In the genomic region with DNA sequence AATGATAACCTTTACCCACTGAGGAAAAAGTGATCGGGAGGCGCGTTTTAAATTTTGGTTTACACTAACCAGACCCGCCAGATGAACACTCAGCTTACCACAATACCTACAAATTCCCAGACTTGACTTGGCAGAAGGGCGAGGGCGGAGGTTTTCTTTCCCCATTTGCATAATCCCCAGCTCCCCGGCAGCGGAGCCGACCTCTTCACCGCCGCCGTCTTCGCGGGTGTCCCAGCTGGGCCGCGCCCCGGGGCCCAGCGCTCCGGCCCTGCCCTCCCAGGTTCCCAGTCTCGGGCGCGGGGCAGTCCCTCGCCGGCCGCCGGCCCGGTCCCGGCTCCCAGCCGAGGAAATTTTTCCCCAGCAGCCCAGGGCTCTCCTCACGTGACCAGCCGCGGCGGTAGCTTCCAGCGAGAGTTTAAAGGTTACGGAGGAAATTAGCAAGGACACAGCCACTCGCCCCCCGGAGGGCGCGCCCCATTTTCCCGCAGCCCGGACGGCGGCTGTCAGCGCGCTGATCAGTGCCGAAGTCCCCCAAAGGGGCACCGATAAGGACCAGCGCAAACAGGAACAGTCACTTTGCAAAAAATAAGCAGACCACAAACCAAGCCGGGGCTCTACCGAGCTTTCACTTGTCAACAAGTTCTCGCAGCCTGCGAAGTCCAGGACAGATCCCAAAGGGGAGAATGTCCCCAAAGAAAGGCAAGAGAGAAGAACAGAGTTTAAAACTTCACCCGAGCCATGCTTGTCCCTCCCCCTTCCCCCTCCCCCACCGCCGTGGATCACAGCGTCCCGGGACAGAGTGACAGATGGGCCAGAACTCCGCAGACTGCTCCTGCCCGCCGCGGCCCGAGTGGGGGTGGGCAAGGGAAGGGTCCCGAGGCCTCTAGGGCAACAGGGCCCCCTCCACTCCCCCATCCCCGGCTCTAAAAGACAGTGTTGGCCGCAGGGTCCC, we compare ENCODE assay signal across 7 cellular contexts. TPM values are rescaled to one million over a fixed set of nuclear protein-coding genes. Genes with fewer than 3 reads are reported as not detected.
DNase-seq lines count a peak whose midpoint lies in the region; ATAC-seq, FAIRE-seq and TF ChIP-seq lines count a peak whose summit lies in the region.

No MANE protein-coding gene starts in this region.

- CTCF ChIA-PET in activated CD8-positive, alpha-beta T cell treated with anti-CD3 and anti-CD28 coated beads, Interleukin-2, amount 10 ng/mL, durations not matched to agents 7 days and 5 days (lab: Charles Lee), result interaction anchor here (0.6 to 6.0 kb wide), 12 partner anchors 13 to 579 kb away, joined by 3 to 60 read pairs (median 4); no protein-coding TSS in a partner anchor

- no peaks in the 10 kb centered on the region for H3K79me1 ChIP-seq in mesendoderm (ENCODE audit: low read length)

- peak; percentile 27 for ATAC-seq in HG02571 (IDR thresholded peaks at IDR 0.05; ENCODE audit: unreplicated experiment)
- peak; percentile 23 for ATAC-seq in activated CD8-positive, alpha-beta T cell treated with anti-CD3 and anti-CD28 coated beads, Interleukin-2, amount 10 ng/mL, durations not matched to agents 7 days and 5 days

- peak; percentile 69 for FAIRE-seq in GM12892 (lab: Jason Lieb, UNC)

- H3K27me3 ChIP-seq in effector memory CD4-positive, alpha-beta T cell (replicated peaks; ENCODE audit: control insufficient read depth, insufficient read depth, low read length, poor library complexity, severe bottlenecking), result no peaks in the 10 kb centered on the region
- peaks cover 25% of the 10 kb centered on the region for H3K27me3 ChIP-seq in mesendoderm (ENCODE audit: insufficient read depth, low read length, poor library complexity)

- H3K23ac ChIP-seq in mesendoderm (ENCODE audit: low read length), result no peak overlapping the region

- TF ChIP-seq POLR2A in GM12892 (IDR thresholded peaks at IDR 0.05; ENCODE audit: low read depth, low read length), result no peak

- H2BK15ac ChIP-seq in mesendoderm (replicated peaks; ENCODE audit: low read depth), result no peak overlapping the region

- peak overlapping the region; percentile 92 for H3K4me3 ChIP-seq in effector memory CD4-positive, alpha-beta T cell (ENCODE audit: insufficient read depth, low read depth, low read length, poor library complexity, severe bottlenecking)
- peak overlapping the region; percentile 45 for H3K4me3 ChIP-seq in mesendoderm (ENCODE audit: low read length)

- no peaks in the 10 kb centered on the region for H3K9me3 ChIP-seq in effector memory CD4-positive, alpha-beta T cell (ENCODE audit: control insufficient read depth, low read length)

- H3K27ac ChIP-seq in effector memory CD4-positive, alpha-beta T cell (ENCODE audit: insufficient read depth, low read length, poor library complexity, severe bottlenecking), result peak overlapping the region; percentile 59
- H3K27ac ChIP-seq in mesendoderm (ENCODE audit: low read depth, low read length), result no peak overlapping the region

- peak; percentile 34 for DNase-seq in GM12892 (ENCODE audit: insufficient read length)
- peak; percentile 53 for DNase-seq in NCI-H2196 (lab: John Stamatoyannopoulos, UW; ENCODE audit: unreplicated experiment)
- DNase-seq in activated CD8-positive, alpha-beta T cell treated with anti-CD3 and anti-CD28 coated beads, Interleukin-2, amount 10 ng/mL, durations not matched to agents 7 days and 5 days, result peak; percentile 65
- peak; percentile 25 to 46 (median 45) for DNase-seq in effector memory CD4-positive, alpha-beta T cell
- peak; percentile 58 for DNase-seq in mesendoderm
- peak; percentile 20 to 42 for DNase-seq in stimulated activated CD8-positive, alpha-beta memory T cell treated with anti-CD3 and anti-CD28 coated beads, Interleukin-2, amount 100 ng/mL, for 1 hour (ENCODE audit: low read depth in 2 of 2)

- H3K4me2 ChIP-seq in mesendoderm (ENCODE audit: low read length), result peak overlapping the region; percentile 44

- H3K9ac ChIP-seq in mesendoderm (ENCODE audit: low read length), result peak overlapping the region; percentile 56

- peaks cover 4% of the 10 kb centered on the region for H3K36me3 Mint-ChIP-seq in activated CD8-positive, alpha-beta T cell treated with anti-CD3 and anti-CD28 coated beads, Interleukin-2, amount 10 ng/mL, durations not matched to agents 7 days and 5 days (ENCODE audit: low read depth)

- H3K27me3 Mint-ChIP-seq in activated CD8-positive, alpha-beta T cell treated with anti-CD3 and anti-CD28 coated beads, Interleukin-2, amount 10 ng/mL, durations not matched to agents 7 days and 5 days (ENCODE audit: low read depth), result peaks cover 11% of the 10 kb centered on the region

- H4K8ac ChIP-seq in mesendoderm (ENCODE audit: low read depth, low read length), result no peak overlapping the region

- no peak overlapping the region for H4K5ac ChIP-seq in mesendoderm (ENCODE audit: low read length)

- H3K56ac ChIP-seq in mesendoderm (ENCODE audit: low read length), result peak overlapping the region; percentile 71

- H3K18ac ChIP-seq in mesendoderm (ENCODE audit: low read length), result no peak overlapping the region

- no peak overlapping the region for H2BK5ac ChIP-seq in mesendoderm (ENCODE audit: low read length)

- WGBS in mesendoderm (ENCODE audit: extremely low coverage, insufficient coverage, low lambda C conversion rate), result no CpG with 5 or more reads among the region's 65 CpGs

- no peaks in the 10 kb centered on the region for H3K79me2 ChIP-seq in mesendoderm (ENCODE audit: control insufficient read depth, insufficient read depth, low read length)

- H2AK5ac ChIP-seq in mesendoderm (ENCODE audit: low read length), result no peak overlapping the region

- H3K36me3 ChIP-seq in effector memory CD4-positive, alpha-beta T cell (ENCODE audit: control insufficient read depth, insufficient read depth, low read length), result no peaks in the 10 kb centered on the region
- no peaks in the 10 kb centered on the region for H3K36me3 ChIP-seq in mesendoderm (ENCODE audit: control insufficient read depth, insufficient read depth, low read length)

- no peak overlapping the region for H3K4ac ChIP-seq in mesendoderm (ENCODE audit: low read depth, low read length)

- H2BK120ac ChIP-seq in mesendoderm (ENCODE audit: low read depth, low read length), result no peak overlapping the region

- no peaks in the 10 kb centered on the region for H3K9me3 Mint-ChIP-seq in activated CD8-positive, alpha-beta T cell treated with anti-CD3 and anti-CD28 coated beads, Interleukin-2, amount 10 ng/mL, durations not matched to agents 7 days and 5 days (ENCODE audit: insufficient read depth)

- peak overlapping the region; percentile 81 for H3K27ac Mint-ChIP-seq in activated CD8-positive, alpha-beta T cell treated with anti-CD3 and anti-CD28 coated beads, Interleukin-2, amount 10 ng/mL, durations not matched to agents 7 days and 5 days

- H3K4me1 Mint-ChIP-seq in activated CD8-positive, alpha-beta T cell treated with anti-CD3 and anti-CD28 coated beads, Interleukin-2, amount 10 ng/mL, durations not matched to agents 7 days and 5 days (ENCODE audit: low read depth), result peaks cover 31% of the 10 kb centered on the region

- peak overlapping the region; percentile 92 for H3K4me3 Mint-ChIP-seq in activated CD8-positive, alpha-beta T cell treated with anti-CD3 and anti-CD28 coated beads, Interleukin-2, amount 10 ng/mL, durations not matched to agents 7 days and 5 days

- peaks cover 8% of the 10 kb centered on the region for H3K4me1 ChIP-seq in effector memory CD4-positive, alpha-beta T cell (ENCODE audit: control insufficient read depth, insufficient read depth, low read length, poor library complexity, severe bottlenecking)
- H3K4me1 ChIP-seq in mesendoderm (ENCODE audit: control insufficient read depth, low read depth, low read length), result peaks cover 4% of the 10 kb centered on the region

- POLR2A ChIA-PET in activated CD8-positive, alpha-beta T cell treated with anti-CD3 and anti-CD28 coated beads, Interleukin-2, amount 10 ng/mL, durations not matched to agents 7 days and 5 days (lab: Charles Lee), result interaction anchor here (0.7 to 2.0 kb wide), 5 partner anchors 11 to 184 kb away, joined by 3 to 10 read pairs (median 4); a partner anchor contains a TSS

RNA-seq across cellular contexts. Expression of a gene that starts 1.3 kb away (rescaled TPM):
- polyA plus RNA-seq in GM12892 (2012; ENCODE audit: missing spikeins), result 5.7 TPM
- total RNA-seq in activated CD8-positive, alpha-beta T cell treated with anti-CD3 and anti-CD28 coated beads, Interleukin-2, amount 10 ng/mL, durations not matched to agents 7 days and 5 days, result 10 to 100 TPM; 15.4 to 16.2 TPM
- polyA plus RNA-seq in mesendoderm (2013, experiment 1 of 2), result 0.32 TPM
- 0.38 TPM for polyA plus RNA-seq in mesendoderm (2013, experiment 2 of 2)

RNA-seq across cellular contexts. Expression of a gene that starts 39.1 kb away (rescaled TPM):
- 11.9 TPM for polyA plus RNA-seq in GM12892 (2012; ENCODE audit: missing spikeins)
- total RNA-seq in activated CD8-positive, alpha-beta T cell treated with anti-CD3 and anti-CD28 coated beads, Interleukin-2, amount 10 ng/mL, durations not matched to agents 7 days and 5 days, result 10 to 100 TPM; 19.2 to 22.7 TPM
- polyA plus RNA-seq in mesendoderm (2013, experiment 1 of 2), result 15.5 TPM
- 15.7 TPM for polyA plus RNA-seq in mesendoderm (2013, experiment 2 of 2)
